Comparison of ENCODE assay signal across 1 cellular context in genomic region chr2:40448476-40449079, GRCh38.
A peak's percentile ranks its signal among the peaks of the same experiment; 100 is the strongest.
TF ChIP-seq lines count a peak whose summit lies in the region.

No MANE protein-coding gene starts in this region.

TF ChIP-seq in GM12878, 131 proteins besides CTCF, POLR2A, EP300 and RAD21 (continued from another document):
- TF ChIP-seq BCL3 (IDR thresholded peaks at IDR 0.05; ENCODE audit: borderline replicate concordance, insufficient read depth, low read depth, low read length, poor library complexity, severe bottlenecking) (no peak), GABPA (IDR thresholded peaks at IDR 0.05; ENCODE audit: low read depth) (no peak), SMC3 (IDR thresholded peaks at IDR 0.05; ENCODE audit: borderline replicate concordance, low read length) (peak; percentile 43; the same call in 1 of the 2 replicates), CHD2 (IDR thresholded peaks at IDR 0.05; ENCODE audit: borderline replicate concordance, low read depth, low read length) (no peak)
